Comparison of ENCODE assay signal across 19 cellular contexts in genomic region chr12:113766133-113766879, GRCh38.
DNase-seq lines count a peak whose midpoint lies in the region; ATAC-seq and TF ChIP-seq lines count a peak whose summit lies in the region.
"Had no signal": no experiment of that assay in that cellular context is flagged by ENCODE, and none has a peak within 500 bp of the region (broad histone marks: within the 10 kb centered on the region; RNA-seq: fewer than 3 reads in every experiment).

No MANE protein-coding gene starts in this region.

- POLR2A ChIA-PET in IMR-90 (lab: Charles Lee; ENCODE audit: unreplicated experiment), result no interaction called here

- H2BK5ac ChIP-seq in IMR-90 (ENCODE audit: low read depth, low read length, poor library complexity, severe bottlenecking), result no peak overlapping the region

- ATAC-seq in IMR-90 (ENCODE audit: low read depth), result no peak
- ATAC-seq in GM19397 (IDR thresholded peaks at IDR 0.05; ENCODE audit: unreplicated experiment), result no peak
- ATAC-seq: activated CD8-positive, alpha-beta T cell treated with anti-CD3 and anti-CD28 coated beads for 36 hours; activated naive CD8-positive, alpha-beta T cell treated with anti-CD3 and anti-CD28 coated beads, Interleukin-2, amount 50 U/mL, for 24 hours; heart right ventricle had no signal

- 50% methylated on average over 1 of the region's 36 CpGs; no CpG with 5 or more reads in 1 of the 2 experiments for WGBS in IMR-90 (ENCODE audit: extremely low coverage in 2 of 2, insufficient read length in 1 of 2), 2 experiments
- WGBS in endodermal cell (ENCODE audit: insufficient coverage in 1 of 2, insufficient read length in 1 of 2), 2 experiments, result 88 to 92% methylated on average over 9 to 36 of the region's 36 CpGs

- H3K27me3 Mint-ChIP-seq in endodermal cell (ENCODE audit: insufficient read depth) (no peaks in the 10 kb centered on the region), neural progenitor cell (ENCODE audit: insufficient read depth, low read depth) (peaks cover 43% of the 10 kb centered on the region)

- no peaks in the 10 kb centered on the region for H3K79me2 ChIP-seq in neural progenitor cell (ENCODE audit: low read depth)

- peak; percentile 84 for DNase-seq in DMS53 treated with DMSO at 0.1 percent for 48 hours (lab: John Stamatoyannopoulos, UW; ENCODE audit: unreplicated experiment)
- no peak for DNase-seq in IMR-90
- peak; percentile 66 for DNase-seq in endodermal cell
- peak; percentile 34 for DNase-seq in neural progenitor cell (ENCODE audit: low spot score)
- no peak for DNase-seq in NCI-H1105 (lab: John Stamatoyannopoulos, UW)
- no peak for DNase-seq in H4 (ENCODE audit: low spot score)
- no peak for DNase-seq in HPDE6-E6E7 (ENCODE audit: extremely low spot score)
- DNase-seq: activated CD8-positive, alpha-beta T cell treated with anti-CD3 and anti-CD28 coated beads for 36 hours; activated naive CD8-positive, alpha-beta T cell treated with anti-CD3 and anti-CD28 coated beads, Interleukin-2, amount 50 U/mL, for 24 hours; DMS79; heart right ventricle; KBM-7; kidney; NCI-H1048 had no signal

- H3K56ac ChIP-seq in IMR-90 (ENCODE audit: extremely low read depth, insufficient read depth, low read length), result no peak overlapping the region

- H3K27ac Mint-ChIP-seq in endodermal cell (no peak overlapping the region), neural progenitor cell (peak overlapping the region; percentile 60)
- H3K27ac Mint-ChIP-seq: activated CD8-positive, alpha-beta T cell treated with anti-CD3 and anti-CD28 coated beads for 36 hours; activated naive CD8-positive, alpha-beta T cell treated with anti-CD3 and anti-CD28 coated beads, Interleukin-2, amount 50 U/mL, for 24 hours; activated T-helper 1 cell treated with anti-CD3 and anti-CD28 coated beads, Interleukin-12 subunit alpha, Interleukin-12 subunit beta, Interleukin-2, Interleukin-4 antibody, amounts not matched to agents 30 ng/mL and 10 ng/mL and 1 ng/mL, durations not matched to agents 14 hours and 24 hours and 36 hours; B cell had no signal

- in situ Hi-C loops in IMR-90 (cut with MboI; ENCODE audit: low sequenced_read_pairs), result no loop called here

- CTCF ChIA-PET in IMR-90 (lab: Yijun Ruan, JAX), result no interaction called here

- H4K20me1 ChIP-seq in IMR-90 (ENCODE audit: insufficient read depth, low read length) (no peaks in the 10 kb centered on the region), neural progenitor cell (ENCODE audit: low read depth) (no peaks in the 10 kb centered on the region)

- no peak overlapping the region for H4K91ac ChIP-seq in IMR-90 (ENCODE audit: insufficient read depth, low read depth, low read length)

- no peak overlapping the region for H3K23ac ChIP-seq in IMR-90 (ENCODE audit: low read depth, low read length)

- no peak overlapping the region for H3K9ac ChIP-seq in IMR-90 (ENCODE audit: low read depth, low read length)
- H3K9ac ChIP-seq in endodermal cell (ENCODE audit: extremely low read depth, low read length, poor library complexity, severe bottlenecking), result no peak overlapping the region
- no peak overlapping the region for H3K9ac ChIP-seq in neural progenitor cell

- no peak overlapping the region for H3K18ac ChIP-seq in IMR-90 (ENCODE audit: low read depth, low read length)

- H2AFZ ChIP-seq in IMR-90 (replicated peaks; ENCODE audit: low read length, poor library complexity) (peak overlapping the region; percentile 83), neural progenitor cell (replicated peaks) (no peak overlapping the region)

- H3F3A ChIP-seq in neural progenitor cell (ENCODE audit: low read depth), result peaks cover 42% of the 10 kb centered on the region

- H3K27me3 ChIP-seq in IMR-90 (ENCODE audit: control insufficient read depth, insufficient read depth, low read length) (peaks cover 18% of the 10 kb centered on the region), endodermal cell (ENCODE audit: control insufficient read depth, insufficient read depth, low read length, poor library complexity, severe bottlenecking) (peaks cover 4% of the 10 kb centered on the region), neural progenitor cell (no peaks in the 10 kb centered on the region)
- H3K27me3 ChIP-seq: cardiac muscle cell had no signal

- H2AK5ac ChIP-seq in IMR-90 (ENCODE audit: low read depth, low read length), result peak overlapping the region; percentile 45; the same call in 1 of the 2 replicates

- no TSS peak for BruUV-seq in IMR-90 (replicated peaks; lab: Mats Ljungman, UMichigan)

- no peaks in the 10 kb centered on the region for H3K4me1 Mint-ChIP-seq in endodermal cell
- peaks cover 77% of the 10 kb centered on the region for H3K4me1 Mint-ChIP-seq in neural progenitor cell
- H3K4me1 Mint-ChIP-seq: activated naive CD8-positive, alpha-beta T cell treated with anti-CD3 and anti-CD28 coated beads, Interleukin-2, amount 50 U/mL, for 24 hours; B cell had no signal

- no peak for TF ChIP-seq POLR2A in IMR-90 (IDR thresholded peaks at IDR 0.05; ENCODE audit: low read depth, low read length)

- intact Hi-C loops in IMR-90 (cut with micrococcal nuclease), result no loop called here

- H3K27ac ChIP-seq in IMR-90 (ENCODE audit: insufficient read depth, low read length), result no peak overlapping the region
- H3K27ac ChIP-seq in endodermal cell (ENCODE audit: low read depth, low read length), result peak overlapping the region; percentile 56
- H3K27ac ChIP-seq in neural progenitor cell, result no peak overlapping the region
- H3K27ac ChIP-seq: cardiac muscle cell, heart right ventricle, skin epidermis had no signal

- no peak overlapping the region for H2BK120ac ChIP-seq in IMR-90 (ENCODE audit: low read depth, low read length)

- H3K36me3 ChIP-seq in IMR-90 (ENCODE audit: control insufficient read depth, insufficient read depth, low read length) (no peaks in the 10 kb centered on the region), endodermal cell (ENCODE audit: control insufficient read depth, insufficient read depth, low read length) (no peaks in the 10 kb centered on the region), neural progenitor cell (no peaks in the 10 kb centered on the region)
- H3K36me3 ChIP-seq: cardiac muscle cell, heart right ventricle had no signal

- H3K9me3 Mint-ChIP-seq in endodermal cell, result no peaks in the 10 kb centered on the region
- H3K9me3 Mint-ChIP-seq in neural progenitor cell, result no peaks in the 10 kb centered on the region
- H3K9me3 Mint-ChIP-seq: activated CD8-positive, alpha-beta T cell treated with anti-CD3 and anti-CD28 coated beads for 36 hours; activated naive CD8-positive, alpha-beta T cell treated with anti-CD3 and anti-CD28 coated beads, Interleukin-2, amount 50 U/mL, for 24 hours; activated T-helper 1 cell treated with anti-CD3 and anti-CD28 coated beads, Interleukin-12 subunit alpha, Interleukin-12 subunit beta, Interleukin-2, Interleukin-4 antibody, amounts not matched to agents 30 ng/mL and 10 ng/mL and 1 ng/mL, durations not matched to agents 14 hours and 24 hours and 36 hours had no signal

- TF ChIP-seq CTCF in IMR-90 (conservative IDR thresholded peaks at IDR 0.05; ENCODE audit: low read depth, low read length), result no peak
- no peak for TF ChIP-seq CTCF in endodermal cell (conservative IDR thresholded peaks at IDR 0.05)
- TF ChIP-seq CTCF in neural progenitor cell (IDR thresholded peaks at IDR 0.05), result no peak

- no peak overlapping the region for H3K14ac ChIP-seq in IMR-90 (replicated peaks; ENCODE audit: low read depth, low read length)

- H2BK15ac ChIP-seq in IMR-90 (ENCODE audit: low read depth, low read length), result no peak overlapping the region

- no peak for TF ChIP-seq RAD21 in IMR-90 (IDR thresholded peaks at IDR 0.05; ENCODE audit: low read length)

- H2AK9ac ChIP-seq in IMR-90 (replicated peaks; ENCODE audit: low read depth, low read length, poor library complexity), result peak overlapping the region; percentile 56

- H2BK20ac ChIP-seq in IMR-90 (ENCODE audit: low read depth, low read length), result no peak overlapping the region; the same call in 1 of the 2 replicates

- H3K4ac ChIP-seq in IMR-90 (ENCODE audit: low read depth, low read length), result no peak overlapping the region

- no peak overlapping the region for H4K8ac ChIP-seq in IMR-90 (ENCODE audit: low read depth in 2 of 2, low read length in 2 of 2)

- H3K4me2 ChIP-seq in IMR-90 (ENCODE audit: low read depth, low read length) (no peak overlapping the region), neural progenitor cell (no peak overlapping the region)

- H3K36me3 Mint-ChIP-seq in endodermal cell (ENCODE audit: low read depth) (no peaks in the 10 kb centered on the region), neural progenitor cell (no peaks in the 10 kb centered on the region)

- dilution Hi-C loops in IMR-90 (cut with HindIII; ENCODE audit: low sequenced_read_pairs, unreplicated experiment), result no loop called here

- H3K9me3 ChIP-seq in IMR-90 (ENCODE audit: control insufficient read depth, insufficient read depth, low read length) (no peaks in the 10 kb centered on the region), endodermal cell (ENCODE audit: control insufficient read depth, low read length) (no peaks in the 10 kb centered on the region), neural progenitor cell (ENCODE audit: low read depth) (no peaks in the 10 kb centered on the region)
- H3K9me3 ChIP-seq: heart right ventricle had no signal

- no peak overlapping the region for H4K5ac ChIP-seq in IMR-90 (ENCODE audit: low read depth, low read length)

- H3K9me1 ChIP-seq in IMR-90 (ENCODE audit: insufficient read depth, low read length), result peaks cover 4% of the 10 kb centered on the region; the same call in 1 of the 2 replicates

- H3K4me1 ChIP-seq in IMR-90 (ENCODE audit: control insufficient read depth, insufficient read depth, low read length) (peaks cover 5% of the 10 kb centered on the region), endodermal cell (ENCODE audit: control insufficient read depth, insufficient read depth, low read length) (no peaks in the 10 kb centered on the region), neural progenitor cell (peaks cover 40% of the 10 kb centered on the region)
- H3K4me1 ChIP-seq: heart right ventricle had no signal

- H3K79me1 ChIP-seq in IMR-90 (ENCODE audit: low read depth in 1 of 2, low read length in 2 of 2), result no peaks in the 10 kb centered on the region

- H3K4me3 ChIP-seq in IMR-90 (ENCODE audit: insufficient read depth, low read depth, low read length) (no peak overlapping the region), endodermal cell (ENCODE audit: low read length) (no peak overlapping the region), neural progenitor cell (no peak overlapping the region)
- H3K4me3 ChIP-seq: cardiac muscle cell, heart right ventricle, skin epidermis had no signal

- H3K4me3 Mint-ChIP-seq in endodermal cell (no peak overlapping the region), neural progenitor cell (no peak overlapping the region)
- H3K4me3 Mint-ChIP-seq: activated CD8-positive, alpha-beta T cell treated with anti-CD3 and anti-CD28 coated beads for 36 hours; activated naive CD8-positive, alpha-beta T cell treated with anti-CD3 and anti-CD28 coated beads, Interleukin-2, amount 50 U/mL, for 24 hours; activated T-helper 1 cell treated with anti-CD3 and anti-CD28 coated beads, Interleukin-12 subunit alpha, Interleukin-12 subunit beta, Interleukin-2, Interleukin-4 antibody, amounts not matched to agents 30 ng/mL and 10 ng/mL and 1 ng/mL, durations not matched to agents 14 hours and 24 hours and 36 hours; B cell had no signal

TF ChIP-seq in IMR-90, 13 proteins besides CTCF, POLR2A, EP300 and RAD21 (continues in another document):
- TF ChIP-seq MXI1 (IDR thresholded peaks at IDR 0.05; ENCODE audit: borderline replicate concordance, low read depth, low read length) (no peak), NFE2L2 (IDR thresholded peaks at IDR 0.05; ENCODE audit: low read depth, low read length) (no peak)

Comparison
In these comparisons a context has a peak if more than half of its experiments do, and no peak if none do; other contexts are left out.
1. DNase-seq: peak in DMS53 treated with DMSO at 0.1 percent for 48 hours (single experiment), endodermal cell (single experiment) and neural progenitor cell (single experiment); none in IMR-90 (single experiment), NCI-H1105 (single experiment), H4 (single experiment) and HPDE6-E6E7 (single experiment).